Comparison of ENCODE assay signal across 11 cellular contexts in the genomic region with DNA sequence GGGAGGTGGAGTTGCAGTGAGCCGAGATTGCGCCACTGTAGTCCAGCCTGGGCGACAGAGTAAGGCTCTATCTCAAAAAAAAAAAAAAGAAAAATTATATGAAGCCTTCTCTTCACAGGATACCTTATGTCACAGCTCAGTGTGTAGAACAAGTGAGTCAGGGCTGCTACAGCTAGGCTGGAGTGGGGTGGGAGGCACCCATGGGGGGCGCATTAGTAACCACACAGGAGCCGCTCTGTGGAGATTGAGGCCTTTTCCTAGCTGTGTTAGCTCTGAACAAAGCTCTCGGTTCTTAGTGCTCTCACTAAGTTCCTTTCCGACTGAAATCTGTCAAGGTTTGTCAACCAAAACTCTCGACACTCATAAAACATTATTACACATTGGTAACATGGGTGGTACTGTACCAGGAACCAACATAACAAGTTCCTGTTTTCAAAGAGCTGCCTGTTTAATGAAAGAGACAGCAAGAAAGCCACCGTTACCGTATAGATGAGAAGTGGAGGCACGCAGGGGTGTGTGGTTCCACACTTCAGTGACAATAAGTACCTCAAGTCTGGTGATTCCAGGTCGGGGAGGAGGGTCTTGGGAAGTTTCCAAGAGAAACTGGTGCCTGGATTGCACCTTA. TPM values are rescaled to one million over a fixed set of nuclear protein-coding genes. Genes with fewer than 3 reads are reported as not detected.
DNase-seq lines count a peak whose midpoint lies in the region; ATAC-seq and TF ChIP-seq lines count a peak whose summit lies in the region.
"Had no signal": no experiment of that assay in that cellular context is flagged by ENCODE, and none has a peak within 500 bp of the region (broad histone marks: within the 10 kb centered on the region; RNA-seq: fewer than 3 reads in every experiment).

No MANE protein-coding gene starts in this region.

- ATAC-seq in HG03354 (IDR thresholded peaks at IDR 0.05; ENCODE audit: poor library complexity, severe bottlenecking, unreplicated experiment) (peak; percentile 55), esophagus mucosa (no peak), heart right ventricle (no peak)
- ATAC-seq: WTC11 had no signal

- TF ChIP-seq CTCF in heart right ventricle (IDR thresholded peaks at IDR 0.05) = no peak

- no peaks in the 10 kb centered on the region for H3K36me3 Mint-ChIP-seq in T-helper 2 cell treated with Interferon-gamma antibody and Interleukin-4, amounts not matched to agents 5 μg/mL and 100 μg/mL, for 36 hours (ENCODE audit: low read depth)
- H3K36me3 Mint-ChIP-seq: WTC11 had no signal

- H3K27ac Mint-ChIP-seq in T-helper 2 cell treated with Interferon-gamma antibody and Interleukin-4, amounts not matched to agents 5 μg/mL and 100 μg/mL, for 36 hours = peak overlapping the region; percentile 14
- H3K27ac Mint-ChIP-seq: WTC11 had no signal

- peaks cover 24% of the 10 kb centered on the region for H3K4me1 Mint-ChIP-seq in T-helper 2 cell treated with Interferon-gamma antibody and Interleukin-4, amounts not matched to agents 5 μg/mL and 100 μg/mL, for 36 hours (ENCODE audit: low read depth)

- no peak for DNase-seq in T-helper 2 cell treated with Interferon-gamma antibody and Interleukin-4, amounts not matched to agents 5 μg/mL and 100 μg/mL, for 36 hours (ENCODE audit: low spot score)
- no peak for DNase-seq in T-helper 2 cell
- DNase-seq in activated T-cell treated with anti-CD3 and anti-CD28 coated beads, Interleukin-2, amount 50 U/mL, for 1 hour = peak; percentile 30
- DNase-seq in stimulated activated CD8-positive, alpha-beta memory T cell treated with anti-CD3 and anti-CD28 coated beads, Interleukin-15, amount 100 ng/mL, for 48 hours (ENCODE audit: low read depth in 2 of 2) = peak; percentile 7 to 18
- no peak for DNase-seq in effector memory CD4-positive, alpha-beta T cell
- no peak for DNase-seq in heart right ventricle
- DNase-seq: posterior cingulate gyrus had no signal

- no peaks in the 10 kb centered on the region for H3K4me1 ChIP-seq in effector memory CD4-positive, alpha-beta T cell (ENCODE audit: control insufficient read depth, insufficient read depth, low read length, poor library complexity, severe bottlenecking)
- H3K4me1 ChIP-seq in heart right ventricle = peaks cover 0 to 9% (median 0%) of the 10 kb centered on the region in 9 donors

- no peak overlapping the region for H3K4me3 ChIP-seq in effector memory CD4-positive, alpha-beta T cell (ENCODE audit: insufficient read depth, low read depth, low read length, poor library complexity, severe bottlenecking)
- H3K4me3 ChIP-seq in heart right ventricle = no peak overlapping the region

- H3K36me3 ChIP-seq in effector memory CD4-positive, alpha-beta T cell (ENCODE audit: control insufficient read depth, insufficient read depth, low read length) = no peaks in the 10 kb centered on the region
- H3K36me3 ChIP-seq in heart right ventricle = no peaks in the 10 kb centered on the region

- H3K27me3 Mint-ChIP-seq in T-helper 2 cell treated with Interferon-gamma antibody and Interleukin-4, amounts not matched to agents 5 μg/mL and 100 μg/mL, for 36 hours (ENCODE audit: low read depth) = peaks cover 6% of the 10 kb centered on the region

- H3K27ac ChIP-seq in effector memory CD4-positive, alpha-beta T cell (ENCODE audit: insufficient read depth, low read length, poor library complexity, severe bottlenecking) = no peak overlapping the region
- H3K27ac ChIP-seq in heart right ventricle = peak overlapping the region in 1 of 10 donors; percentile 43
- H3K27ac ChIP-seq: 22Rv1 had no signal

- no peaks in the 10 kb centered on the region for H3K27me3 ChIP-seq in effector memory CD4-positive, alpha-beta T cell (replicated peaks; ENCODE audit: control insufficient read depth, insufficient read depth, low read length, poor library complexity, severe bottlenecking)
- no peaks in the 10 kb centered on the region for H3K27me3 ChIP-seq in heart right ventricle

- no peaks in the 10 kb centered on the region for H3K9me3 ChIP-seq in effector memory CD4-positive, alpha-beta T cell (ENCODE audit: control insufficient read depth, low read length)
- no peaks in the 10 kb centered on the region for H3K9me3 ChIP-seq in heart right ventricle

- intact Hi-C loops in heart right ventricle (cut with DNase I) = loop anchor here in 5 of 10 donors (2.0 to 10.0 kb wide), 4 partner anchors 100 to 190 kb away; a partner anchor contains a TSS

- no peak overlapping the region for H3K4me3 Mint-ChIP-seq in T-helper 2 cell treated with Interferon-gamma antibody and Interleukin-4, amounts not matched to agents 5 μg/mL and 100 μg/mL, for 36 hours
- H3K4me3 Mint-ChIP-seq: WTC11 had no signal

- no peaks in the 10 kb centered on the region for H3K9me3 Mint-ChIP-seq in T-helper 2 cell treated with Interferon-gamma antibody and Interleukin-4, amounts not matched to agents 5 μg/mL and 100 μg/mL, for 36 hours
- H3K9me3 Mint-ChIP-seq: WTC11 had no signal

- 83 to 86% methylated on average over 12 of the region's 12 CpGs for WGBS in heart right ventricle, 2 donors

RNA-seq across cellular contexts. Expression of a gene that starts 4.4 kb away (rescaled TPM):
- total RNA-seq in esophagus mucosa (not detected), heart right ventricle (not detected)
- not detected for polyA plus RNA-seq in heart right ventricle
- total RNA-seq: WTC11 had no signal

RNA-seq across cellular contexts. Expression of a gene that starts 46.1 kb away (rescaled TPM):
- total RNA-seq in esophagus mucosa = not detected
- under 1 TPM in 1 of 10 donors, not detected in 9; 0.17 TPM for total RNA-seq in heart right ventricle
- polyA plus RNA-seq in heart right ventricle = not detected
- total RNA-seq: WTC11 had no signal

RNA-seq across cellular contexts. Expression of a gene that starts 52.6 kb away (rescaled TPM):
- total RNA-seq in esophagus mucosa (0.24 TPM), heart right ventricle (1 to 10 TPM in 8 of 10 donors, under 1 TPM in 2; 0.66 to 3.1 (median 1.6) TPM)
- 1 to 10 TPM in 1 of 2 donors, under 1 TPM in 1; 0.80 to 4.4 TPM for polyA plus RNA-seq in heart right ventricle

RNA-seq across cellular contexts. Expression of a gene that starts 52.6 kb away (rescaled TPM):
- total RNA-seq in esophagus mucosa (not detected), heart right ventricle (under 1 TPM in 2 of 10 donors, not detected in 8; 0.14 to 0.24 TPM)
- polyA plus RNA-seq in heart right ventricle = not detected

Comparison
In these comparisons a context has a peak if more than half of its experiments do, and no peak if none do; other contexts are left out.
1. DNase-seq: peak in activated T-cell treated with anti-CD3 and anti-CD28 coated beads, Interleukin-2, amount 50 U/mL, for 1 hour (single experiment) and stimulated activated CD8-positive, alpha-beta memory T cell treated with anti-CD3 and anti-CD28 coated beads, Interleukin-15, amount 100 ng/mL, for 48 hours (2 of 2); none in T-helper 2 cell treated with Interferon-gamma antibody and Interleukin-4, amounts not matched to agents 5 μg/mL and 100 μg/mL, for 36 hours (single experiment), T-helper 2 cell (0 of 5), effector memory CD4-positive, alpha-beta T cell (0 of 3) and heart right ventricle (0 of 2).